In the genomic region with DNA sequence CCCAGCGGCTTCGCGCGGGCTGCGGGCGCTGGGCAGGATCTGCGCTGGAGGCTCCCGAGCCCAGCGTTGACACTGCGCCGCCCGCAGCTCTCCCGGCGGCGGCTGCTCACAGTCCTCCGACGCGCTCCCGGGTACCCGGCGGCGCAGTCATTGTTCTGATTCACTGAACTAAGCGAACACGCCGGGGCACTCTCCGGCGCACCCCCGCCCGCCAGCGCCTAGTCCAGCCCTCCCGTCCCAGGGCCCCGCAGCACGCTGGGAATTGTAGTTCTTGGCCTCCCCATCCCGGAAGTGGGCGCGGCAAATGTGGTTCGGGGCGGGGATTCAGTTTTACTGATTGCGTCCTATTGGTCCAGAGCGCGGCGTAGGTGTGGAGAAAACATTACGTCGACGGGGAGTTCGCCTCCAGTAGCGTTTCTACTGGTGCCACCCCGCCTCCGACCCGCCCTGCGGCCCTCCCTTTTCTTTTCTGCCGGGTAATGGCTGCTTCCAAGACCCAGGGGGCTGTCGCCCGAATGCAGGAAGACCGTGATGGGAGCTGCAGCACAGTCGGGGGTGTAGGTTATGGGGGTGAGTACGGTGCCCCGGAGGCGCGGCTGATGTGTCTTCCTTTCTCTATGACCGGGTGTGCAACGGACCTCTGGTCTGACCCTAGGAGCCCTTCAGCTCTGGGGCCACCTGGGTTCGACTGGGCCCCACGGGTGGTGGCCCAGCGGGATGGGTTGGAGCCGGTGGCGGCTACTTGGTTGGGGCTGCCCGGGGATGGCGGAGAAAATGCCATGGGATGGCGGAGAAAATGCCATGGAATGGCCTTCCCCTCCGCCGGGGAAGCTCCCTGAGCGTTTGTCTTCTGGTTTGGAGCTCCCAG, we compare ENCODE assay signal across 1 cellular context.
A peak's percentile ranks its signal among the peaks of the same experiment; 100 is the strongest.
TF ChIP-seq lines count a peak whose summit lies in the region.

DOCK4 (minus strand) TSS at position 162 of the 868 bp plus-strand sequence. CDS start 261 bp downstream, outside the sequence.
A gene with protein sequence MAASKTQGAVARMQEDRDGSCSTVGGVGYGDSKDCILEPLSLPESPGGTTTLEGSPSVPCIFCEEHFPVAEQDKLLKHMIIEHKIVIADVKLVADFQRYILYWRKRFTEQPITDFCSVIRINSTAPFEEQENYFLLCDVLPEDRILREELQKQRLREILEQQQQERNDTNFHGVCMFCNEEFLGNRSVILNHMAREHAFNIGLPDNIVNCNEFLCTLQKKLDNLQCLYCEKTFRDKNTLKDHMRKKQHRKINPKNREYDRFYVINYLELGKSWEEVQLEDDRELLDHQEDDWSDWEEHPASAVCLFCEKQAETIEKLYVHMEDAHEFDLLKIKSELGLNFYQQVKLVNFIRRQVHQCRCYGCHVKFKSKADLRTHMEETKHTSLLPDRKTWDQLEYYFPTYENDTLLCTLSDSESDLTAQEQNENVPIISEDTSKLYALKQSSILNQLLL (plus strand): TSS at position 458 of the 868 bp plus-strand sequence. CDS start 22 bp downstream, at position 480.

TF ChIP-seq in H1, 55 proteins besides CTCF, POLR2A, EP300 and RAD21 (continues in another document):
- peak; percentile 73 for TF ChIP-seq TAF1 (IDR thresholded peaks at IDR 0.05; ENCODE audit: low read depth, low read length)
- no peak for TF ChIP-seq POU5F1 (IDR thresholded peaks at IDR 0.05; ENCODE audit: low read depth, low read length)
- TF ChIP-seq TCF12 (IDR thresholded peaks at IDR 0.05; ENCODE audit: low read depth, low read length) = no peak
- TF ChIP-seq CHD7 (IDR thresholded peaks at IDR 0.05; ENCODE audit: insufficient replicate concordance, low read length) = no peak
- TF ChIP-seq FOSL1 (IDR thresholded peaks at IDR 0.05; ENCODE audit: insufficient read depth, low read depth, low read length) = no peak
- TF ChIP-seq, protein P1, sequence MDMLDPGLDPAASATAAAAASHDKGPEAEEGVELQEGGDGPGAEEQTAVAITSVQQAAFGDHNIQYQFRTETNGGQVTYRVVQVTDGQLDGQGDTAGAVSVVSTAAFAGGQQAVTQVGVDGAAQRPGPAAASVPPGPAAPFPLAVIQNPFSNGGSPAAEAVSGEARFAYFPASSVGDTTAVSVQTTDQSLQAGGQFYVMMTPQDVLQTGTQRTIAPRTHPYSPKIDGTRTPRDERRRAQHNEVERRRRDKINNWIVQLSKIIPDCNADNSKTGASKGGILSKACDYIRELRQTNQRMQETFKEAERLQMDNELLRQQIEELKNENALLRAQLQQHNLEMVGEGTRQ (IDR thresholded peaks at IDR 0.05; ENCODE audit: low read length) = no peak
- TF ChIP-seq EGR1 (IDR thresholded peaks at IDR 0.05; ENCODE audit: borderline replicate concordance, low read depth, low read length) = no peak
- TF ChIP-seq RXRA (IDR thresholded peaks at IDR 0.05; ENCODE audit: insufficient read depth, low read depth, low read length) = no peak
- 0 out of 4 replicates have a peak, but pooled peaks have one; percentile 16 to 24 for TF ChIP-seq SIN3A (conservative IDR thresholded peaks at IDR 0.05 in 1 of 2, IDR thresholded peaks at IDR 0.05 in 1 of 2; ENCODE audit: low read depth in 1 of 2, low read length in 2 of 2)
- no peak for TF ChIP-seq HDAC6 (IDR thresholded peaks at IDR 0.05; ENCODE audit: low read depth, low read length)
- no peak for TF ChIP-seq SP2 (IDR thresholded peaks at IDR 0.05; ENCODE audit: low read length)
- peak; percentile 96 for TF ChIP-seq KDM4A (IDR thresholded peaks at IDR 0.05; ENCODE audit: low read depth, low read length, severe bottlenecking)
- TF ChIP-seq SIX5 (IDR thresholded peaks at IDR 0.05; ENCODE audit: low read depth, low read length) = peak; percentile 78
- no peak for TF ChIP-seq CBX8 (IDR thresholded peaks at IDR 0.05; ENCODE audit: borderline replicate concordance, low read depth, low read length)
- TF ChIP-seq CHD2 (IDR thresholded peaks at IDR 0.05; ENCODE audit: low read length) = no peak
- peak in 1 of 2 experiments; percentile 26; a peak in 1 of 4 replicates for TF ChIP-seq HDAC2 (IDR thresholded peaks at IDR 0.05; ENCODE audit: borderline replicate concordance in 1 of 2, low read depth in 2 of 2, low read length in 2 of 2)
- no peak; the same call in 1 of the 2 replicates for TF ChIP-seq SP4 (IDR thresholded peaks at IDR 0.05; ENCODE audit: low read length)
- no peak for TF ChIP-seq JUND (IDR thresholded peaks at IDR 0.05; ENCODE audit: low read length)
- no peak for TF ChIP-seq NANOG (IDR thresholded peaks at IDR 0.05; ENCODE audit: insufficient read depth, low read depth, low read length, poor library complexity, severe bottlenecking)
- no peak for TF ChIP-seq ZNF274 (IDR thresholded peaks at IDR 0.05; ENCODE audit: borderline replicate concordance, extremely low read depth, low read length)
- TF ChIP-seq SAP30 (IDR thresholded peaks at IDR 0.05; ENCODE audit: insufficient read depth, insufficient replicate concordance, low read length) = no peak
- TF ChIP-seq CREB1 (IDR thresholded peaks at IDR 0.05) = peak; percentile 78
- no peak for TF ChIP-seq POLR2AphosphoS5 (IDR thresholded peaks at IDR 0.05; ENCODE audit: low read depth, low read length)
- no peak for TF ChIP-seq ATF3 (IDR thresholded peaks at IDR 0.05; ENCODE audit: insufficient read depth, low read depth, low read length)
- TF ChIP-seq KDM5A (IDR thresholded peaks at IDR 0.05; ENCODE audit: low read length) = no peak
- TF ChIP-seq EZH2 (IDR thresholded peaks at IDR 0.05; ENCODE audit: low read depth, low read length, severe bottlenecking) = no peak
- TF ChIP-seq TEAD4 (IDR thresholded peaks at IDR 0.05; ENCODE audit: low read depth, low read length) = no peak
- TF ChIP-seq SUZ12 (IDR thresholded peaks at IDR 0.05; ENCODE audit: low read length) = no peak
- TF ChIP-seq YY1 (IDR thresholded peaks at IDR 0.05; ENCODE audit: low read depth, low read length) = peak; percentile 90
- 0 out of 2 replicates have a peak, but pooled peaks have one; percentile 16 for TF ChIP-seq E2F6 (IDR thresholded peaks at IDR 0.05)
- no peak for TF ChIP-seq SIRT6 (IDR thresholded peaks at IDR 0.05; ENCODE audit: low read length)
- no peak for TF ChIP-seq CEBPB (IDR thresholded peaks at IDR 0.05; ENCODE audit: low read depth, low read length)
- TF ChIP-seq RFX5 (IDR thresholded peaks at IDR 0.05; ENCODE audit: borderline replicate concordance, low read depth, low read length) = no peak
- TF ChIP-seq GABPA (IDR thresholded peaks at IDR 0.05; ENCODE audit: borderline replicate concordance, insufficient read depth, low read length) = no peak
- TF ChIP-seq TAF7 (optimal IDR thresholded peaks at IDR 0.05; ENCODE audit: borderline replicate concordance, low read depth, low read length) = no peak
- TF ChIP-seq PHF8 (conservative IDR thresholded peaks at IDR 0.05; ENCODE audit: low read depth, low read length) = peak; percentile 62
- TF ChIP-seq MAFK (IDR thresholded peaks at IDR 0.05; ENCODE audit: low read depth, low read length) = no peak
- TF ChIP-seq JUN (IDR thresholded peaks at IDR 0.05; ENCODE audit: low read depth, low read length) = no peak
- no peak for TF ChIP-seq CHD1 (IDR thresholded peaks at IDR 0.05; ENCODE audit: low read depth, low read length)
- no peak for TF ChIP-seq CTBP2 (IDR thresholded peaks at IDR 0.05; ENCODE audit: borderline replicate concordance, insufficient read depth, insufficient read length, low read length)
- TF ChIP-seq BCL11A (IDR thresholded peaks at IDR 0.05; ENCODE audit: low read depth in 2 of 2, low read length in 2 of 2) = no peak
- TF ChIP-seq, protein P2, sequence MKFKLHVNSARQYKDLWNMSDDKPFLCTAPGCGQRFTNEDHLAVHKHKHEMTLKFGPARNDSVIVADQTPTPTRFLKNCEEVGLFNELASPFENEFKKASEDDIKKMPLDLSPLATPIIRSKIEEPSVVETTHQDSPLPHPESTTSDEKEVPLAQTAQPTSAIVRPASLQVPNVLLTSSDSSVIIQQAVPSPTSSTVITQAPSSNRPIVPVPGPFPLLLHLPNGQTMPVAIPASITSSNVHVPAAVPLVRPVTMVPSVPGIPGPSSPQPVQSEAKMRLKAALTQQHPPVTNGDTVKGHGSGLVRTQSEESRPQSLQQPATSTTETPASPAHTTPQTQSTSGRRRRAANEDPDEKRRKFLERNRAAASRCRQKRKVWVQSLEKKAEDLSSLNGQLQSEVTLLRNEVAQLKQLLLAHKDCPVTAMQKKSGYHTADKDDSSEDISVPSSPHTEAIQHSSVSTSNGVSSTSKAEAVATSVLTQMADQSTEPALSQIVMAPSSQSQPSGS (IDR thresholded peaks at IDR 0.05; ENCODE audit: low read length) = peak; percentile 66; the same call in 1 of the 2 replicates
- TF ChIP-seq CBX5 (IDR thresholded peaks at IDR 0.05; ENCODE audit: low read depth, low read length) = no peak
- TF ChIP-seq BRCA1 (IDR thresholded peaks at IDR 0.05; ENCODE audit: low read depth, low read length) = no peak
- TF ChIP-seq TBP (IDR thresholded peaks at IDR 0.05; ENCODE audit: low read depth, low read length) = peak; percentile 52
- TF ChIP-seq ASH2L (IDR thresholded peaks at IDR 0.05; ENCODE audit: low read length) = peak; percentile 11
- no peak for TF ChIP-seq NRF1 (IDR thresholded peaks at IDR 0.05; ENCODE audit: low read depth, low read length)
- no peak for TF ChIP-seq RNF2 (IDR thresholded peaks at IDR 0.05; ENCODE audit: borderline replicate concordance, low read depth, low read length, missing control alignments, poor library complexity, severe bottlenecking)
- TF ChIP-seq SP1 (IDR thresholded peaks at IDR 0.05; ENCODE audit: low read depth, low read length) = peak; percentile 77
- no peak for TF ChIP-seq GTF2F1 (IDR thresholded peaks at IDR 0.05; ENCODE audit: borderline replicate concordance, low read depth, low read length)
